ENCODE assay signal across 1 cellular context in genomic region chr1:201955009-201955749, GRCh38.
TF ChIP-seq lines count a peak whose summit lies in the region.

Gene TIMM17A (plus strand): TSS chr1:201955503. CDS start chr1:201955527, 24 bp downstream.

TF ChIP-seq in K562, 482 proteins besides CTCF, POLR2A, EP300 and RAD21 (continued from another document and continues in another):
- TF ChIP-seq TFAP4 (CRISPR knock-in tag; IDR thresholded peaks at IDR 0.05; ENCODE audit: borderline replicate concordance) (peak; percentile 86), RFX1 (IDR thresholded peaks at IDR 0.05) (no peak), E2F3 (CRISPR knock-in tag; IDR thresholded peaks at IDR 0.05) (0 out of 2 replicates have a peak, but pooled peaks have one; percentile 7), ZFP30 (CRISPR knock-in tag; IDR thresholded peaks at IDR 0.05; ENCODE audit: borderline replicate concordance) (no peak), TRIM24 (IDR thresholded peaks at IDR 0.05) (peak; percentile 78 to 89), TAF1 (IDR thresholded peaks at IDR 0.05; ENCODE audit: control insufficient read depth, extremely low read depth, insufficient read depth, low read length, severe bottlenecking) (peak; percentile 96), SP2 (IDR thresholded peaks at IDR 0.05; ENCODE audit: extremely low read depth, low read depth, low read length, poor library complexity, severe bottlenecking) (peak; percentile 60), ZBTB26 (CRISPR knock-in tag; IDR thresholded peaks at IDR 0.05) (peak; percentile 93; the same call in 1 of the 2 replicates), L3MBTL2 (IDR thresholded peaks at IDR 0.05) (peak; percentile 83), ZZZ3 (IDR thresholded peaks at IDR 0.05) (no peak), HMGXB4 (CRISPR knock-in tag; IDR thresholded peaks at IDR 0.05) (peak; percentile 24; the same call in 1 of the 2 replicates), ZNF282 (CRISPR knock-in tag; IDR thresholded peaks at IDR 0.05) (no peak), E2F5 (CRISPR knock-in tag; IDR thresholded peaks at IDR 0.05) (peak; percentile 77; the same call in 1 of the 2 replicates), NR2C1 (IDR thresholded peaks at IDR 0.05) (peak; percentile 97), NR2C1 (tag; IDR thresholded peaks at IDR 0.05) (peak; percentile 98), CTBP1 (IDR thresholded peaks at IDR 0.05; ENCODE audit: borderline replicate concordance) (peak; percentile 80; the same call in 1 of the 2 replicates), LEF1 (IDR thresholded peaks at IDR 0.05) (peak; percentile 65), ELF4 (CRISPR knock-in tag; IDR thresholded peaks at IDR 0.05) (peak; percentile 97), E2F6 (IDR thresholded peaks at IDR 0.05; ENCODE audit: borderline replicate concordance in 1 of 2, extremely low read depth in 1 of 2, insufficient read depth in 1 of 2, insufficient read length in 1 of 2, low read depth in 1 of 2, low read length in 1 of 2, poor library complexity in 1 of 2, severe bottlenecking in 1 of 2) (peak; percentile 73 to 84), PHF8 (IDR thresholded peaks at IDR 0.05; ENCODE audit: borderline replicate concordance, low read length) (peak; percentile 99), TCF7 (IDR thresholded peaks at IDR 0.05; ENCODE audit: borderline replicate concordance) (peak; percentile 66; the same call in 1 of the 2 replicates), CREB3L1 (IDR thresholded peaks at IDR 0.05; ENCODE audit: borderline replicate concordance, low read depth) (peak; percentile 92), POLR2G (IDR thresholded peaks at IDR 0.05; ENCODE audit: low read depth, low read length) (peak; percentile 99), TOE1 (IDR thresholded peaks at IDR 0.05; ENCODE audit: borderline replicate concordance) (no peak; the same call in none of the 2 replicates), TOE1 (CRISPR knock-in tag; IDR thresholded peaks at IDR 0.05; ENCODE audit: borderline replicate concordance, low read depth) (peak; percentile 96), ZKSCAN3 (CRISPR knock-in tag; IDR thresholded peaks at IDR 0.05) (no peak), NFIC (IDR thresholded peaks at IDR 0.05) (peak; percentile 72), DPF2 (IDR thresholded peaks at IDR 0.05) (peak; percentile 92), BRD4 (IDR thresholded peaks at IDR 0.05) (peak; percentile 76), PTTG1 (tag; IDR thresholded peaks at IDR 0.05; ENCODE audit: low read depth) (no peak; the same call in 1 of the 2 replicates), GATAD2B (IDR thresholded peaks at IDR 0.05; ENCODE audit: borderline replicate concordance) (peak; percentile 99), MGA (IDR thresholded peaks at IDR 0.05) (peak; percentile 72), NRF1 (conservative IDR thresholded peaks at IDR 0.05 in 1 of 2, IDR thresholded peaks at IDR 0.05 in 1 of 2) (peak; percentile 78 to 82), WHSC1 (IDR thresholded peaks at IDR 0.05; ENCODE audit: low read length) (no peak), HNRNPLL (IDR thresholded peaks at IDR 0.05; ENCODE audit: low read depth, low read length, poor library complexity, severe bottlenecking) (peak; percentile 64), ID3 (CRISPR knock-in tag; IDR thresholded peaks at IDR 0.05) (no peak), ID3 (tag; IDR thresholded peaks at IDR 0.05) (0 out of 2 replicates have a peak, but pooled peaks have one; percentile 28), ZNF408 (CRISPR knock-in tag; IDR thresholded peaks at IDR 0.05; ENCODE audit: low read depth) (no peak)
